15 cellular contexts compared by ENCODE assay signal in genomic region chr18:59063300-59063895, GRCh38.
DNase-seq lines count a peak whose midpoint lies in the region; ATAC-seq and TF ChIP-seq lines count a peak whose summit lies in the region.
"Had no signal": no experiment of that assay in that cellular context is flagged by ENCODE, and none has a peak within 500 bp of the region (broad histone marks: within the 10 kb centered on the region; RNA-seq: fewer than 3 reads in every experiment).

No MANE protein-coding gene starts in this region.

- no peak for TF ChIP-seq POLR2A in lower leg skin (IDR thresholded peaks at IDR 0.05)

- no peak for TF ChIP-seq CTCF in lower leg skin (IDR thresholded peaks at IDR 0.05)

- no peak for DNase-seq in Right ventricle myocardium superior
- DNase-seq in Right ventricle myocardium inferior (ENCODE audit: missing footprints) = no peak
- DNase-seq in lower leg skin (ENCODE audit: low spot score in 2 of 2) = no peak
- DNase-seq in SKM-1 treated with dmso at 0.1 percent for 144 hours (lab: John Stamatoyannopoulos, UW; ENCODE audit: unreplicated experiment) = no peak
- DNase-seq in NCI-H524 treated with DMSO at 0.1 percent for 48 hours (lab: John Stamatoyannopoulos, UW) = no peak
- DNase-seq: islet precursor cell, NCI-H1930, small intestine had no signal

- H3K4me3 ChIP-seq in lower leg skin (ENCODE audit: low read depth, poor library complexity, severe bottlenecking) = no peak overlapping the region

- ATAC-seq in Right ventricle myocardium superior (ENCODE audit: poor library complexity) = peak; percentile 51
- ATAC-seq in Right ventricle myocardium inferior = no peak
- peak; percentile 47 for ATAC-seq in HG03432 (IDR thresholded peaks at IDR 0.05; ENCODE audit: unreplicated experiment)
- ATAC-seq in activated T-helper 17 cell treated with anti-CD3 and anti-CD28 coated beads, Interleukin-2, amount 50 U/mL, for 72 hours (replicated peaks) = peak; percentile 30
- ATAC-seq in stimulated activated memory B cell treated with anti-CD40 and anti-IgM and Interleukin-4, amounts not matched to agents 10 μg/mL and 1 μg/mL and 100 μg/mL, for 72 hours = peak; percentile 61
- ATAC-seq: activated CD4-positive, CD25-positive, alpha-beta regulatory T cell treated with anti-CD3 and anti-CD28 coated beads, Interleukin-2, amount 50 U/mL, for 24 hours; esophagus mucosa had no signal

- H3K4me3 Mint-ChIP-seq in activated T-helper 17 cell treated with anti-CD3 and anti-CD28 coated beads, Interleukin-2, amount 50 U/mL, for 72 hours = no peak overlapping the region
- H3K4me3 Mint-ChIP-seq in stimulated activated memory B cell treated with anti-CD40 and anti-IgM and Interleukin-4, amounts not matched to agents 10 μg/mL and 1 μg/mL and 100 μg/mL, for 72 hours = peak overlapping the region; percentile 32
- H3K4me3 Mint-ChIP-seq: activated naive CD4-positive, alpha-beta T cell treated with anti-CD3 and anti-CD28 coated beads, Interleukin-2, amount 50 U/mL, for 24 hours; stimulated activated naive CD8-positive, alpha-beta T cell treated with anti-CD3 and anti-CD28 coated beads, Interleukin-15, Interleukin-2, amounts not matched to agents 100 ng/mL and 50 ng/mL, for 24 hours had no signal

- peaks cover 30% of the 10 kb centered on the region for H3K27me3 Mint-ChIP-seq in activated T-helper 17 cell treated with anti-CD3 and anti-CD28 coated beads, Interleukin-2, amount 50 U/mL, for 72 hours
- peaks cover 12% of the 10 kb centered on the region for H3K27me3 Mint-ChIP-seq in stimulated activated memory B cell treated with anti-CD40 and anti-IgM and Interleukin-4, amounts not matched to agents 10 μg/mL and 1 μg/mL and 100 μg/mL, for 72 hours

- H3K27ac Mint-ChIP-seq in activated T-helper 17 cell treated with anti-CD3 and anti-CD28 coated beads, Interleukin-2, amount 50 U/mL, for 72 hours = no peak overlapping the region
- H3K27ac Mint-ChIP-seq in stimulated activated memory B cell treated with anti-CD40 and anti-IgM and Interleukin-4, amounts not matched to agents 10 μg/mL and 1 μg/mL and 100 μg/mL, for 72 hours = no peak overlapping the region
- H3K27ac Mint-ChIP-seq: activated naive CD4-positive, alpha-beta T cell treated with anti-CD3 and anti-CD28 coated beads, Interleukin-2, amount 50 U/mL, for 24 hours; stimulated activated naive CD8-positive, alpha-beta T cell treated with anti-CD3 and anti-CD28 coated beads, Interleukin-15, Interleukin-2, amounts not matched to agents 100 ng/mL and 50 ng/mL, for 24 hours had no signal

- no peaks in the 10 kb centered on the region for H3K9me3 Mint-ChIP-seq in activated T-helper 17 cell treated with anti-CD3 and anti-CD28 coated beads, Interleukin-2, amount 50 U/mL, for 72 hours
- no peaks in the 10 kb centered on the region for H3K9me3 Mint-ChIP-seq in stimulated activated memory B cell treated with anti-CD40 and anti-IgM and Interleukin-4, amounts not matched to agents 10 μg/mL and 1 μg/mL and 100 μg/mL, for 72 hours
- H3K9me3 Mint-ChIP-seq: activated naive CD4-positive, alpha-beta T cell treated with anti-CD3 and anti-CD28 coated beads, Interleukin-2, amount 50 U/mL, for 24 hours; stimulated activated naive CD8-positive, alpha-beta T cell treated with anti-CD3 and anti-CD28 coated beads, Interleukin-15, Interleukin-2, amounts not matched to agents 100 ng/mL and 50 ng/mL, for 24 hours had no signal

- intact Hi-C loops in Right ventricle myocardium superior (cut with DNase I) = no loop called here
- intact Hi-C loops in Right ventricle myocardium inferior (cut with DNase I) = loop anchor here (5.0 kb wide), 1 partner anchor 66 kb away; no protein-coding TSS in a partner anchor
- intact Hi-C loops in lower leg skin (cut with DNase I; ENCODE audit: low total_unique reads) = no loop called here

- H3K36me3 Mint-ChIP-seq in activated T-helper 17 cell treated with anti-CD3 and anti-CD28 coated beads, Interleukin-2, amount 50 U/mL, for 72 hours (ENCODE audit: low read depth) = no peaks in the 10 kb centered on the region
- H3K36me3 Mint-ChIP-seq in stimulated activated memory B cell treated with anti-CD40 and anti-IgM and Interleukin-4, amounts not matched to agents 10 μg/mL and 1 μg/mL and 100 μg/mL, for 72 hours = no peaks in the 10 kb centered on the region
- H3K36me3 Mint-ChIP-seq: activated naive CD4-positive, alpha-beta T cell treated with anti-CD3 and anti-CD28 coated beads, Interleukin-2, amount 50 U/mL, for 24 hours had no signal

- WGBS in lower leg skin, 2 donors = 38 to 53% methylated on average over 7 of the region's 7 CpGs

- H3K4me1 Mint-ChIP-seq in activated T-helper 17 cell treated with anti-CD3 and anti-CD28 coated beads, Interleukin-2, amount 50 U/mL, for 72 hours = no peaks in the 10 kb centered on the region
- H3K4me1 Mint-ChIP-seq in stimulated activated memory B cell treated with anti-CD40 and anti-IgM and Interleukin-4, amounts not matched to agents 10 μg/mL and 1 μg/mL and 100 μg/mL, for 72 hours = peaks cover 29% of the 10 kb centered on the region
- H3K4me1 Mint-ChIP-seq: activated naive CD4-positive, alpha-beta T cell treated with anti-CD3 and anti-CD28 coated beads, Interleukin-2, amount 50 U/mL, for 24 hours had no signal
